12 cellular contexts compared by ENCODE assay signal in genomic region chr3:125644036-125645025, GRCh38. TPM values are rescaled to one million over a fixed set of nuclear protein-coding genes. Genes with fewer than 3 reads are reported as not detected.
DNase-seq lines count a peak whose midpoint lies in the region; ATAC-seq and TF ChIP-seq lines count a peak whose summit lies in the region.
"Had no signal": no experiment of that assay in that cellular context is flagged by ENCODE, and none has a peak within 500 bp of the region (broad histone marks: within the 10 kb centered on the region; RNA-seq: fewer than 3 reads in every experiment).

No MANE protein-coding gene starts in this region.

- intact Hi-C loops in body of pancreas (cut with DNase I) = no loop called here

- no peaks in the 10 kb centered on the region for H3K4me1 Mint-ChIP-seq in activated T-cell treated with anti-CD3 and anti-CD28 coated beads, Interleukin-2, amount 50 U/mL, for 4 hours (ENCODE audit: low read depth)
- no peaks in the 10 kb centered on the region for H3K4me1 Mint-ChIP-seq in T-cell

- ATAC-seq in body of pancreas (peak; percentile 63), T-cell (replicated peaks in 1 of 4) (no peak)
- ATAC-seq in activated T-cell treated with anti-CD3 and anti-CD28 coated beads, Interleukin-2, amount 50 U/mL, for 4 hours = no peak

- 76 to 78% methylated on average over 4 to 10 of the region's 10 CpGs for WGBS in body of pancreas, 2 donors

- H3K4me3 ChIP-seq in body of pancreas (no peak overlapping the region), skeletal muscle cell (ENCODE audit: low read depth, low read length) (no peak overlapping the region)
- H3K4me3 ChIP-seq: prostate gland had no signal

- no peaks in the 10 kb centered on the region for H3K36me3 Mint-ChIP-seq in activated T-cell treated with anti-CD3 and anti-CD28 coated beads, Interleukin-2, amount 50 U/mL, for 4 hours (ENCODE audit: insufficient read depth)
- H3K36me3 Mint-ChIP-seq in T-cell = no peaks in the 10 kb centered on the region

- no peak overlapping the region for H3K27ac ChIP-seq in body of pancreas
- H3K27ac ChIP-seq: prostate gland had no signal

- no peak overlapping the region for H3K27ac Mint-ChIP-seq in T-cell

- H3K9me3 ChIP-seq in body of pancreas = no peaks in the 10 kb centered on the region
- H3K9me3 ChIP-seq: Caco-2, prostate gland had no signal

- POLR2A ChIA-PET in T-cell (lab: Charles Lee) = no interaction called here

- H3K27me3 Mint-ChIP-seq in activated T-cell treated with anti-CD3 and anti-CD28 coated beads, Interleukin-2, amount 50 U/mL, for 4 hours (ENCODE audit: low read depth) = no peaks in the 10 kb centered on the region
- no peaks in the 10 kb centered on the region for H3K27me3 Mint-ChIP-seq in T-cell

- H3K9me3 Mint-ChIP-seq in activated T-cell treated with anti-CD3 and anti-CD28 coated beads, Interleukin-2, amount 50 U/mL, for 4 hours = no peaks in the 10 kb centered on the region
- no peaks in the 10 kb centered on the region for H3K9me3 Mint-ChIP-seq in T-cell

- no peaks in the 10 kb centered on the region for H3K27me3 ChIP-seq in body of pancreas

- no peak for TF ChIP-seq POLR2A in body of pancreas (IDR thresholded peaks at IDR 0.05)

- CTCF ChIA-PET in T-cell (lab: Charles Lee) = interaction anchor here in 1 of 2 donors (0.8 kb wide), 2 partner anchors 7 to 1065 kb away, joined by 3 to 4 read pairs; no protein-coding TSS in a partner anchor

- no peak for TF ChIP-seq CTCF in body of pancreas (IDR thresholded peaks at IDR 0.05)

- no peaks in the 10 kb centered on the region for H3K4me1 ChIP-seq in body of pancreas
- H3K4me1 ChIP-seq: prostate gland had no signal

- no peak overlapping the region for H3K4me3 Mint-ChIP-seq in activated T-cell treated with anti-CD3 and anti-CD28 coated beads, Interleukin-2, amount 50 U/mL, for 4 hours
- no peak overlapping the region for H3K4me3 Mint-ChIP-seq in T-cell

- peak; percentile 20 for DNase-seq in GOT3 (lab: John Stamatoyannopoulos, UW)
- DNase-seq in body of pancreas = peak in 3 of 4 donors; percentile 13 to 30 (median 17)
- DNase-seq in iris pigment epithelial cell (ENCODE audit: low read depth) = peak; percentile 21
- peak; percentile 17 for DNase-seq in skeletal muscle cell (ENCODE audit: low read depth)
- DNase-seq in iPS-NIHi7 (ENCODE audit: extremely low spot score) = no peak
- DNase-seq in dedifferentiated amniotic fluid mesenchymal stem cell (ENCODE audit: extremely low spot score) = no peak
- no peak for DNase-seq in activated T-cell treated with anti-CD3 and anti-CD28 coated beads, Interleukin-2, amount 50 U/mL, for 4 hours
- DNase-seq in T-cell = no peak
- DNase-seq: activated T-cell treated with anti-CD3 and anti-CD28 coated beads, Interleukin-2, amount 50 U/mL, for 48 hours; Caco-2; cortex of kidney had no signal

- H3K36me3 ChIP-seq in body of pancreas (replicated peaks in 1 of 2; ENCODE audit: insufficient read depth in 1 of 2, low read depth in 2 of 2) = no peaks in the 10 kb centered on the region
- H3K36me3 ChIP-seq: prostate gland had no signal

RNA-seq across cellular contexts. Expression of gene OSBPL11, which starts 49.0 kb away (rescaled TPM):
- total RNA-seq in body of pancreas (1 to 10 TPM; 3.3 to 4.7 TPM), T-cell (10 to 100 TPM in 4 of 5 donors, 1 to 10 TPM in 1; 9.5 to 12.5 (median 11.1) TPM)
- total RNA-seq in activated T-cell treated with anti-CD3 and anti-CD28 coated beads, Interleukin-2, amount 50 U/mL, for 4 hours = 10 to 100 TPM; 11.1 to 12.1 (median 11.2) TPM

Comparison
In these comparisons a context has a peak if more than half of its experiments do, and no peak if none do; other contexts are left out.
1. DNase-seq: peak in GOT3 (single experiment), body of pancreas (3 of 4), iris pigment epithelial cell (single experiment) and skeletal muscle cell (single experiment); none in iPS-NIHi7 (single experiment), dedifferentiated amniotic fluid mesenchymal stem cell (single experiment), activated T-cell treated with anti-CD3 and anti-CD28 coated beads, Interleukin-2, amount 50 U/mL, for 4 hours (single experiment) and T-cell (0 of 34).